In the genomic region with DNA sequence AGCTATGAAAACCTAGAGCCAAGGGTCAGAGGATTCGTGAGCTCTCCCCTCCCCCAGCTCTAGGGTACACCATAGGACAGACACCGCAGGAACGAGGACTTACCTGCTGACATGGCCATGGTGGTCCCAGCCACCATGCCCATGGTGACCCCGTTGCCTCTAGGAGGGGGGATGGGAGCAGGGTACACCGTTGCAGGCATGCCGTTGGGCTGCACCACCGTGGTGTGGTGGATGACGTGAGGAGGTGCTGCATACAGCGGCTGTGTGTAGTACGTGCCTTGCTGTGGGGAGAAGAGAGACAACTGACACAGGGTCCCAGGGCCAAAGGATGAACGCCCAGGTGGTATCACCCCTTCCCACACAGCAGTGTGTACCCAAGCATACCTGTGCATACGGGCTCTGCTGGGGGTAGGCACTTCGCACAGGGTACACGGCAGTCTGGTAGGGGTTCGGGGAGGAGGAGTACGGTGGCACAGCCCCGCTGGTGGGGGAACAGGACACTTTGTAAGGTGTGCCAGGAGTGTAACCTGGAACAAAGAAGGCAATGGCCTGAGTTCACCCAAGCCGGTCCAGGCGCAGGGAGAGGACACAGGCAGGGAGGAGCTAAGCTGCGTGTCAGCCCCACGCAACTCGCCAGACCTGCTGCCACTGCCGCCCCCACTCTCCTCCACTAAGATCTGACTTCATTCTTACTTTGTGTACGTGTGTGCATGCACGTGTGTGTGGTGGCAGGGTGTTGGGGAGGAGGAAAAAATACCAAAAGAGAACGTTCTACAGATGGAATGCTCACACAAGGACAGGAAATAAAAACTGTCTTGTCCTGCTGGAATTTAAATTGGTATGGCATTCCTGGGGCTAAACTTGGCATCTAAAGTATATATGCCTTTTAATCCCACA, we compare ENCODE assay signal across 12 cellular contexts. TPM values are rescaled to one million over a fixed set of nuclear protein-coding genes. Genes with fewer than 3 reads are reported as not detected.
A peak's percentile ranks its signal among the peaks of the same experiment; 100 is the strongest.
DNase-seq lines count a peak whose midpoint lies in the region; ATAC-seq, FAIRE-seq and TF ChIP-seq lines count a peak whose summit lies in the region.
"Had no signal": no experiment of that assay in that cellular context is flagged by ENCODE, and none has a peak within 500 bp of the region (broad histone marks: within the 10 kb centered on the region; RNA-seq: fewer than 3 reads in every experiment).

No MANE protein-coding gene starts in this region.

- CTCF ChIA-PET in AG04450 (lab: Charles Lee) = no interaction called here
- CTCF ChIA-PET in H1 (lab: Charles Lee; ENCODE audit: partially characterized antibody) = interaction anchor here (0.6 to 2.0 kb wide), 4 partner anchors 14 to 62 kb away, joined by 3 to 8 read pairs (median 6); no protein-coding TSS in a partner anchor

- no peak overlapping the region for H3K14ac ChIP-seq in H1 (ENCODE audit: insufficient read length)

- peaks cover 24 to 37% of the 10 kb centered on the region in 2 experiments for H4K20me1 ChIP-seq in H1 (replicated peaks in 1 of 2; ENCODE audit: control insufficient read depth in 1 of 2, insufficient read depth in 2 of 2, low read length in 2 of 2)

- H3K4me3 ChIP-seq in AG04450 (ENCODE audit: low read depth, low read length) (no peak overlapping the region), H1 (ENCODE audit: extremely low read depth in 1 of 4, insufficient read depth in 2 of 4, low read depth in 3 of 4, low read length in 4 of 4) (no peak overlapping the region)

- H3K36me3 Mint-ChIP-seq in HFFc6 (ENCODE audit: low read depth) = peaks cover 57% of the 10 kb centered on the region
- H3K36me3 Mint-ChIP-seq in natural killer cell treated with Interleukin-12 subunit alpha and Interleukin-12 subunit beta and Interleukin-15 and Interleukin-18, amount 100 ng/mL, for 72 hours = peaks cover 20% of the 10 kb centered on the region
- peaks cover 53% of the 10 kb centered on the region for H3K36me3 Mint-ChIP-seq in mesothelial cell of epicardium

- H2BK120ac ChIP-seq in H1 (replicated peaks; ENCODE audit: low read depth, low read length) = no peak overlapping the region

- peak overlapping the region; percentile 74 for H3K4me3 Mint-ChIP-seq in HFFc6
- H3K4me3 Mint-ChIP-seq in natural killer cell treated with Interleukin-12 subunit alpha and Interleukin-12 subunit beta and Interleukin-15 and Interleukin-18, amount 100 ng/mL, for 72 hours = no peak overlapping the region
- H3K4me3 Mint-ChIP-seq in mesothelial cell of epicardium = no peak overlapping the region
- H3K4me3 Mint-ChIP-seq: stimulated activated naive CD8-positive, alpha-beta T cell treated with anti-CD3 and anti-CD28 coated beads, Interleukin-15, Interleukin-2, amounts not matched to agents 100 ng/mL and 50 ng/mL, for 24 hours had no signal

- H3K18ac ChIP-seq in H1 (ENCODE audit: extremely low read depth, low read length) = no peak overlapping the region

- ATAC-seq in natural killer cell treated with Interleukin-12 subunit alpha and Interleukin-12 subunit beta and Interleukin-15 and Interleukin-18, amount 100 ng/mL, for 72 hours = peak; percentile 33 to 52
- ATAC-seq in GM21526 (IDR thresholded peaks at IDR 0.05; ENCODE audit: low FRiP score, unreplicated experiment) (no peak), GM18909 (IDR thresholded peaks at IDR 0.05; ENCODE audit: poor library complexity, unreplicated experiment) (no peak), GM18502 (IDR thresholded peaks at IDR 0.05; ENCODE audit: poor library complexity, unreplicated experiment) (no peak)

- no peak overlapping the region for H3K23ac ChIP-seq in H1 (ENCODE audit: insufficient read length)

- peak overlapping the region; percentile 82 for H3K27ac ChIP-seq in AG04450 (ENCODE audit: low read depth, low read length)
- H3K27ac ChIP-seq in H1 (ENCODE audit: low read depth, low read length) = no peak overlapping the region
- H3K27ac ChIP-seq: WERI-Rb-1 had no signal

- no peak for TF ChIP-seq CTCF in AG04450 (IDR thresholded peaks at IDR 0.05; ENCODE audit: low read depth, low read length)
- TF ChIP-seq CTCF in HFFc6 (IDR thresholded peaks at IDR 0.05) = no peak
- no peak for TF ChIP-seq CTCF in H1 (IDR thresholded peaks at IDR 0.05; ENCODE audit: control extremely low read depth in 1 of 3, insufficient read depth in 1 of 3, low read depth in 1 of 3, low read length in 3 of 3)
- no peak for TF ChIP-seq CTCF in mesothelial cell of epicardium (IDR thresholded peaks at IDR 0.05; ENCODE audit: unreplicated experiment)

- H3K4ac ChIP-seq in H1 (replicated peaks; ENCODE audit: insufficient read length, low read depth, low read length) = no peak overlapping the region

- no peak overlapping the region for H3K4me2 ChIP-seq in H1 (ENCODE audit: insufficient read depth in 1 of 2, low read depth in 2 of 2, low read length in 2 of 2)

- DNase-seq in AG04450 (ENCODE audit: low read depth, low spot score) (peak; percentile 38), HFFc6 (peak; percentile 81), H1 (ENCODE audit: low read depth in 1 of 2, low spot score in 2 of 2) (no peak), mesothelial cell of epicardium (ENCODE audit: low spot score in 2 of 2, unreplicated experiment in 2 of 2) (no peak)
- no peak for DNase-seq in natural killer cell treated with Interleukin-12 subunit alpha and Interleukin-12 subunit beta and Interleukin-15 and Interleukin-18, amount 100 ng/mL, for 72 hours (ENCODE audit: low spot score)
- DNase-seq: effector CD4-positive, alpha-beta T cell; stimulated activated CD4-positive, alpha-beta T cell treated with anti-CD3 and anti-CD28 coated beads, Interleukin-1b, Interleukin-23, amount 100 ng/mL, for 48 hours; WERI-Rb-1 had no signal

- H2BK15ac ChIP-seq in H1 (ENCODE audit: low read length) = no peak overlapping the region

- H4K91ac ChIP-seq in H1 (replicated peaks; ENCODE audit: insufficient read length, low read length) = no peak overlapping the region

- TF ChIP-seq EP300 in H1 (IDR thresholded peaks at IDR 0.05; ENCODE audit: borderline replicate concordance in 1 of 2, low read depth in 2 of 2, low read length in 2 of 2) = no peak

- H3K36me3 ChIP-seq in H1 (ENCODE audit: control insufficient read depth in 2 of 4, insufficient read depth in 4 of 4, low read length in 3 of 4) = peaks cover 11 to 77% (median 49%) of the 10 kb centered on the region in 4 experiments; a peak in 7 of 8 replicates

- no peak overlapping the region for H3K9ac ChIP-seq in H1 (replicated peaks in 1 of 4; ENCODE audit: extremely low read depth in 1 of 4, low read depth in 3 of 4, low read length in 3 of 4)

- H4K8ac ChIP-seq in H1 (ENCODE audit: extremely low read depth, insufficient read depth, low read length) = no peak overlapping the region

- H2BK20ac ChIP-seq in H1 (ENCODE audit: low read length) = no peak overlapping the region

- no peaks in the 10 kb centered on the region for H3K9me3 Mint-ChIP-seq in HFFc6
- H3K9me3 Mint-ChIP-seq in natural killer cell treated with Interleukin-12 subunit alpha and Interleukin-12 subunit beta and Interleukin-15 and Interleukin-18, amount 100 ng/mL, for 72 hours = no peaks in the 10 kb centered on the region
- no peaks in the 10 kb centered on the region for H3K9me3 Mint-ChIP-seq in mesothelial cell of epicardium
- H3K9me3 Mint-ChIP-seq: stimulated activated naive CD8-positive, alpha-beta T cell treated with anti-CD3 and anti-CD28 coated beads, Interleukin-15, Interleukin-2, amounts not matched to agents 100 ng/mL and 50 ng/mL, for 24 hours had no signal

- H3K4me1 Mint-ChIP-seq in HFFc6 (ENCODE audit: low read depth) (peaks cover 38% of the 10 kb centered on the region), mesothelial cell of epicardium (peaks cover 3% of the 10 kb centered on the region)
- H3K4me1 Mint-ChIP-seq in natural killer cell treated with Interleukin-12 subunit alpha and Interleukin-12 subunit beta and Interleukin-15 and Interleukin-18, amount 100 ng/mL, for 72 hours (ENCODE audit: low read depth in 2 of 2) = peaks cover 15 to 25% of the 10 kb centered on the region in 2 donors

- H3K4me1 ChIP-seq in H1 (replicated peaks in 1 of 4; ENCODE audit: control insufficient read depth in 3 of 4, insufficient read depth in 4 of 4, low read length in 3 of 4) = peaks cover 0 to 2% (median 0%) of the 10 kb centered on the region in 4 experiments; a peak in 1 of 7 replicates

- H3K27ac Mint-ChIP-seq in HFFc6 (peak overlapping the region; percentile 92), mesothelial cell of epicardium (no peak overlapping the region)
- H3K27ac Mint-ChIP-seq in natural killer cell treated with Interleukin-12 subunit alpha and Interleukin-12 subunit beta and Interleukin-15 and Interleukin-18, amount 100 ng/mL, for 72 hours = no peak overlapping the region
- H3K27ac Mint-ChIP-seq: stimulated activated naive CD8-positive, alpha-beta T cell treated with anti-CD3 and anti-CD28 coated beads, Interleukin-15, Interleukin-2, amounts not matched to agents 100 ng/mL and 50 ng/mL, for 24 hours had no signal

- no peak for TF ChIP-seq POLR2A in H1 (IDR thresholded peaks at IDR 0.05; ENCODE audit: control extremely low read depth in 1 of 2, low read depth in 2 of 2, low read length in 2 of 2)

- H2BK5ac ChIP-seq in H1 (ENCODE audit: low read depth, low read length) = 0 out of 2 replicates have a peak overlapping the region, but pooled peaks have one; percentile 35

- no peak overlapping the region; the same call in 1 of the 2 replicates for H2BK12ac ChIP-seq in H1 (ENCODE audit: low read depth, low read length)

- POLR2A ChIA-PET in AG04450 (lab: Yijun Ruan, JAX) = no interaction called here
- POLR2A ChIA-PET in H1 (lab: Charles Lee; ENCODE audit: partially characterized antibody) = interaction anchor here (1.1 to 1.8 kb wide), 3 partner anchors 11 to 38 kb away, joined by 4 read pairs; a partner anchor contains a TSS

- H2AK5ac ChIP-seq in H1 (ENCODE audit: low read depth, low read length) = no peak overlapping the region

- no peak overlapping the region for H3K56ac ChIP-seq in H1 (replicated peaks; ENCODE audit: insufficient read length, low read depth, low read length)

- H3K79me1 ChIP-seq in H1 (ENCODE audit: low read depth, low read length) = peaks cover 22% of the 10 kb centered on the region

- WGBS in H1 (ENCODE audit: extremely low coverage in 1 of 2, insufficient coverage in 1 of 2, insufficient read length in 1 of 2, insufficient replicate concordance in 2 of 2, low coverage in 1 of 2, low lambda C conversion rate in 2 of 2, missing lambda C conversion rate in 1 of 2), 2 experiments = 94% methylated on average over 26 of the region's 26 CpGs; no CpG with 5 or more reads in 1 of the 2 experiments

- no peak overlapping the region for H2AFZ ChIP-seq in H1 (ENCODE audit: low read length)

- FAIRE-seq in H1 (lab: Jason Lieb, UNC) = no peak

- no peaks in the 10 kb centered on the region for H3K9me3 ChIP-seq in AG04450 (ENCODE audit: control insufficient read depth, insufficient read depth, low read length)
- H3K9me3 ChIP-seq in H1 (ENCODE audit: insufficient read depth in 2 of 2, low read depth in 1 of 2, low read length in 1 of 2) = no peaks in the 10 kb centered on the region

- H3K23me2 ChIP-seq in H1 (ENCODE audit: low read depth, low read length) = no peaks in the 10 kb centered on the region

- H3K79me2 ChIP-seq in H1 (ENCODE audit: control insufficient read depth in 1 of 2, insufficient read depth in 2 of 2, low read length in 2 of 2) = peaks cover 0 to 54% of the 10 kb centered on the region in 2 experiments

- H4K5ac ChIP-seq in H1 (ENCODE audit: insufficient read length, low read depth, low read length) = no peak overlapping the region

- H3K27me3 Mint-ChIP-seq in HFFc6 (ENCODE audit: insufficient read depth) (peaks cover 3% of the 10 kb centered on the region; the same call in 1 of the 2 replicates), mesothelial cell of epicardium (ENCODE audit: low read depth) (no peaks in the 10 kb centered on the region)
- no peaks in the 10 kb centered on the region for H3K27me3 Mint-ChIP-seq in natural killer cell treated with Interleukin-12 subunit alpha and Interleukin-12 subunit beta and Interleukin-15 and Interleukin-18, amount 100 ng/mL, for 72 hours
- H3K27me3 Mint-ChIP-seq: stimulated activated naive CD8-positive, alpha-beta T cell treated with anti-CD3 and anti-CD28 coated beads, Interleukin-15, Interleukin-2, amounts not matched to agents 100 ng/mL and 50 ng/mL, for 24 hours had no signal

- H3K27me3 ChIP-seq in AG04450 (ENCODE audit: control insufficient read depth, insufficient read depth, low read length) (no peaks in the 10 kb centered on the region), H1 (replicated peaks in 1 of 4; ENCODE audit: control insufficient read depth in 3 of 4, extremely low read depth in 1 of 4, insufficient read depth in 3 of 4, low read length in 3 of 4) (no peaks in the 10 kb centered on the region)

- TF ChIP-seq RAD21 in H1 (IDR thresholded peaks at IDR 0.05 in 1 of 2, conservative IDR thresholded peaks at IDR 0.05 in 1 of 2; ENCODE audit: low read depth in 2 of 2, low read length in 2 of 2) = no peak

RNA-seq across cellular contexts. Expression of a gene that starts 37.8 kb away (rescaled TPM):
- polyA plus RNA-seq in AG04450 (2011; rRNA removed) = 84.3 and 99.2 TPM in 2 replicates
- 69.9 and 101 TPM in 2 replicates for polyA minus RNA-seq in AG04450 (2011; rRNA and poly(A)+ RNA removed)
- total RNA-seq in HFFc6 (2021; fragmentation: NEBNext Ultra II Directional; extraction: Animal tissue kit (Norgen Biotek cat#: 25700)) = 100 to 1,000 TPM in 1 of 6 experiments, 10 to 100 TPM in 5; 87.2 to 103 (median 95.3) TPM
- 58.1 and 61.9 TPM in 2 replicates for total RNA-seq in H1 (2021; fragmentation: NEBNext Ultra II Directional; extraction: Animal tissue kit (Norgen Biotek cat#: 25700))
- polyA plus RNA-seq in H1 (2011; rRNA removed) = 123 and 162 TPM in 2 replicates
- 78.4 TPM for polyA plus RNA-seq in H1 (2011; cell fraction: cytosol; rRNA removed)
- polyA plus RNA-seq in H1 (2011; cell fraction: nucleus; rRNA removed) = 118 TPM
- polyA plus RNA-seq in H1 (2012, experiment 1 of 2) = 38.3 to 47.2 TPM (median 42.6 TPM) in 4 replicates
- 7.9 TPM for polyA plus RNA-seq in H1 (2012, experiment 2 of 2)
- polyA plus RNA-seq in H1 (2013, experiment 1 of 2) = 42.7 TPM
- 44.3 TPM for polyA plus RNA-seq in H1 (2013, experiment 2 of 2)
- 72.8 and 107 TPM in 2 replicates for polyA minus RNA-seq in H1 (2011; rRNA and poly(A)+ RNA removed)
- 48.7 TPM for polyA minus RNA-seq in H1 (2011; cell fraction: cytosol; rRNA and poly(A)+ RNA removed)
- 26.0 TPM for polyA minus RNA-seq in H1 (2011; cell fraction: nucleus; rRNA and poly(A)+ RNA removed)
- 10 to 100 TPM; 69.8 to 82.6 TPM for total RNA-seq in natural killer cell treated with Interleukin-12 subunit alpha and Interleukin-12 subunit beta and Interleukin-15 and Interleukin-18, amount 100 ng/mL, for 72 hours
- total RNA-seq in mesothelial cell of epicardium = 114 to 119 TPM (median 116 TPM) in 3 replicates

RNA-seq across cellular contexts. Expression of a gene that starts 49.7 kb away (rescaled TPM):
- 63.8 and 70.5 TPM in 2 replicates for polyA plus RNA-seq in AG04450 (2011; rRNA removed)
- polyA minus RNA-seq in AG04450 (2011; rRNA and poly(A)+ RNA removed) = 82.0 and 83.6 TPM in 2 replicates
- total RNA-seq in HFFc6 (2021; fragmentation: NEBNext Ultra II Directional; extraction: Animal tissue kit (Norgen Biotek cat#: 25700)) = 10 to 100 TPM; 87.3 to 96.2 (median 93.6) TPM
- 52.8 and 54.8 TPM in 2 replicates for total RNA-seq in H1 (2021; fragmentation: NEBNext Ultra II Directional; extraction: Animal tissue kit (Norgen Biotek cat#: 25700))
- 42.4 and 44.0 TPM in 2 replicates for polyA plus RNA-seq in H1 (2011; rRNA removed)
- 79.2 TPM for polyA plus RNA-seq in H1 (2011; cell fraction: cytosol; rRNA removed)
- polyA plus RNA-seq in H1 (2011; cell fraction: nucleus; rRNA removed) = 26.0 TPM
- polyA plus RNA-seq in H1 (2012, experiment 1 of 2) = 36.0 to 46.3 TPM (median 43.4 TPM) in 4 replicates
- 7.8 TPM for polyA plus RNA-seq in H1 (2012, experiment 2 of 2)
- polyA plus RNA-seq in H1 (2013, experiment 1 of 2) = 27.9 TPM
- 30.0 TPM for polyA plus RNA-seq in H1 (2013, experiment 2 of 2)
- 81.1 and 82.2 TPM in 2 replicates for polyA minus RNA-seq in H1 (2011; rRNA and poly(A)+ RNA removed)
- polyA minus RNA-seq in H1 (2011; cell fraction: cytosol; rRNA and poly(A)+ RNA removed) = 48.7 TPM
- polyA minus RNA-seq in H1 (2011; cell fraction: nucleus; rRNA and poly(A)+ RNA removed) = 25.4 TPM
- total RNA-seq in natural killer cell treated with Interleukin-12 subunit alpha and Interleukin-12 subunit beta and Interleukin-15 and Interleukin-18, amount 100 ng/mL, for 72 hours = 10 to 100 TPM; 58.9 to 61.8 TPM
- 30.9 to 34.6 TPM (median 33.0 TPM) in 3 replicates for total RNA-seq in mesothelial cell of epicardium

Comparison
In these comparisons a context has a peak if more than half of its experiments do, and no peak if none do; other contexts are left out.
1. DNase-seq: peak in AG04450 (single experiment) and HFFc6 (single experiment); none in H1 (0 of 2), natural killer cell treated with Interleukin-12 subunit alpha and Interleukin-12 subunit beta and Interleukin-15 and Interleukin-18, amount 100 ng/mL, for 72 hours (single experiment) and mesothelial cell of epicardium (0 of 2).
2. ATAC-seq: peak in natural killer cell treated with Interleukin-12 subunit alpha and Interleukin-12 subunit beta and Interleukin-15 and Interleukin-18, amount 100 ng/mL, for 72 hours (2 of 2); none in GM21526 (single experiment), GM18909 (single experiment) and GM18502 (single experiment).